In the genomic region with DNA sequence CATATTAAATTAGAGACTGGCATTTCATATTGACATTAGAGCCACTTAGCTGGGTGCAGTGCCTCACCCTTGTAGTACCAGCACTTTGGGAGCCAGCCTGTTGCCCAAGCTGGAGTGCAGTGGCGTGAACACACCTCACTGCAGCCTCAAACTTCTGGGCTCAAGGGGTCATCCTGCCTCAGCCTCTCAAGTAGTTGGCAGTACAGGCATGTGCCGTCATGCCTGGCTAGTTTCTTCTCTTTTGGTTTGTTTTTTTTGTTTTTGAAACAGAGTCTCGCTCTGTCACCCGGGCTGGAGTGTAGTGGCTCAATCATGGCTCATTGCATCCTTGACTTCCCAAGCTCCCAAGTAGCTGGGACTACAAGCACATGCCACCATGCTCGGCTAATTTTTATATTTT, we compare ENCODE assay signal across 20 cellular contexts.
"Had no signal": no experiment of that assay in that cellular context is flagged by ENCODE, and none has a peak within 500 bp of the region (broad histone marks: within the 10 kb centered on the region; RNA-seq: fewer than 3 reads in every experiment).

No MANE protein-coding gene starts in this region.

- H2AFZ ChIP-seq: hepatocyte had no signal

- H3K4me1 Mint-ChIP-seq: activated CD8-positive, alpha-beta memory T cell treated with anti-CD3 and anti-CD28 coated beads, Interleukin-2, amount 10 ng/mL, durations not matched to agents 7 days and 5 days; naive B cell; stimulated activated effector memory CD8-positive, alpha-beta T cell treated with anti-CD3 and anti-CD28 coated beads, Interleukin-12 subunit alpha, Interleukin-12 subunit beta, amount 100 ng/mL, for 72 hours had no signal

- H3K4me3 ChIP-seq: hepatocyte, lower lobe of right lung, right atrium auricular region, smooth muscle cell, tibial nerve had no signal

- H3K9me3 ChIP-seq: lower lobe of right lung, neutrophil, right atrium auricular region, tibial nerve had no signal

- H3K36me3 Mint-ChIP-seq: activated CD8-positive, alpha-beta memory T cell treated with anti-CD3 and anti-CD28 coated beads, Interleukin-2, amount 10 ng/mL, durations not matched to agents 7 days and 5 days; activated naive CD8-positive, alpha-beta T cell; naive B cell; stimulated activated effector memory CD8-positive, alpha-beta T cell treated with anti-CD3 and anti-CD28 coated beads, Interleukin-12 subunit alpha, Interleukin-12 subunit beta, amount 100 ng/mL, for 72 hours had no signal

- H3K36me3 ChIP-seq: lower lobe of right lung, neutrophil, right atrium auricular region, tibial nerve had no signal

- ATAC-seq: activated CD8-positive, alpha-beta memory T cell treated with anti-CD3 and anti-CD28 coated beads, Interleukin-2, amount 10 ng/mL, durations not matched to agents 7 days and 5 days; stimulated activated effector memory CD8-positive, alpha-beta T cell treated with anti-CD3 and anti-CD28 coated beads, Interleukin-12 subunit alpha, Interleukin-12 subunit beta, amount 100 ng/mL, for 72 hours had no signal

- DNase-seq: activated CD4-positive, alpha-beta T cell treated with anti-CD3 and anti-CD28 coated beads, Interleukin-2, amount 50 U/mL, for 1 hour; activated CD4-positive, CD25-positive, alpha-beta regulatory T cell; activated CD8-positive, alpha-beta memory T cell treated with anti-CD3 and anti-CD28 coated beads, Interleukin-2, amount 10 ng/mL, durations not matched to agents 7 days and 5 days; activated gamma-delta T cell; activated T-cell treated with anti-CD3 and anti-CD28 coated beads, Interleukin-2, amount 50 U/mL, for 24 hours; anterior cingulate cortex; cerebellar nuclear complex; dermis blood vessel endothelial cell; erythroblast; kidney; lower lobe of right lung; naive B cell; posterior cingulate gyrus had no signal

- H3K79me2 ChIP-seq: hepatocyte had no signal

- H3K4me1 ChIP-seq: lower lobe of right lung, right atrium auricular region, tibial nerve had no signal

- H3K4me3 Mint-ChIP-seq: activated CD8-positive, alpha-beta memory T cell treated with anti-CD3 and anti-CD28 coated beads, Interleukin-2, amount 10 ng/mL, durations not matched to agents 7 days and 5 days; activated naive CD8-positive, alpha-beta T cell; activated T-cell treated with anti-CD3 and anti-CD28 coated beads, Interleukin-2, amount 50 U/mL, for 24 hours; naive B cell; stimulated activated effector memory CD8-positive, alpha-beta T cell treated with anti-CD3 and anti-CD28 coated beads, Interleukin-12 subunit alpha, Interleukin-12 subunit beta, amount 100 ng/mL, for 72 hours had no signal

- H3K27me3 ChIP-seq: right atrium auricular region had no signal

- H3K27ac ChIP-seq: hepatocyte, lower lobe of right lung, neutrophil, right atrium auricular region, tibial nerve had no signal

- H3K4me2 ChIP-seq: hepatocyte, smooth muscle cell had no signal

- H3K27ac Mint-ChIP-seq: activated CD8-positive, alpha-beta memory T cell treated with anti-CD3 and anti-CD28 coated beads, Interleukin-2, amount 10 ng/mL, durations not matched to agents 7 days and 5 days; activated naive CD8-positive, alpha-beta T cell; activated T-cell treated with anti-CD3 and anti-CD28 coated beads, Interleukin-2, amount 50 U/mL, for 24 hours; naive B cell; stimulated activated effector memory CD8-positive, alpha-beta T cell treated with anti-CD3 and anti-CD28 coated beads, Interleukin-12 subunit alpha, Interleukin-12 subunit beta, amount 100 ng/mL, for 72 hours had no signal

- H3K9me3 Mint-ChIP-seq: activated T-cell treated with anti-CD3 and anti-CD28 coated beads, Interleukin-2, amount 50 U/mL, for 24 hours; naive B cell; stimulated activated effector memory CD8-positive, alpha-beta T cell treated with anti-CD3 and anti-CD28 coated beads, Interleukin-12 subunit alpha, Interleukin-12 subunit beta, amount 100 ng/mL, for 72 hours had no signal
